In the genomic region with DNA sequence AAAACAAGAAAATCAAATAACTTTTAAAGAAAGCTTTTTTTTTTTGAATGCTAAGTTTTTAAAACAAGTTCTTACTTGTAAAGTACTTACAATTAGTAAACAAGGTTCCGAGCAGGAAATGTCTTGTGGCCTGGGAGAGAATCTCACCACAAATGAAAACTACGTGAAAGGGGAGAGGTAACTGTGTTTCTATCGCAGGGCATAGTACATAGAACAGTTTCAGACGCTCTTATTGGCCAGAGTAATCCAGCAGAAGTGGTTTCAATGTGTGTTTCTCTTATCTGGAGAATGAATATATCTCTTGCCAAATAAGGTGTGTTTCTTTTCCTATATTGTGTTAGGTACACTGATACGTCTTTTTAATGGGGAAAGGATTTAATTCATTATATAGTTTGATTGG, we compare ENCODE assay signal across 8 cellular contexts. TPM values are rescaled to one million over a fixed set of nuclear protein-coding genes. Genes with fewer than 3 reads are reported as not detected.
A peak's percentile ranks its signal among the peaks of the same experiment; 100 is the strongest.
DNase-seq lines count a peak whose midpoint lies in the region; ATAC-seq and TF ChIP-seq lines count a peak whose summit lies in the region.

A gene with protein sequence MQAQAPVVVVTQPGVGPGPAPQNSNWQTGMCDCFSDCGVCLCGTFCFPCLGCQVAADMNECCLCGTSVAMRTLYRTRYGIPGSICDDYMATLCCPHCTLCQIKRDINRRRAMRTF (minus strand): TSS at position 154 of the 400 bp plus-strand sequence. CDS start 6,808 bp downstream, outside the sequence.

- peak; percentile 24 for DNase-seq in stimulated activated CD4-positive, alpha-beta T cell treated with anti-CD3 and anti-CD28 coated beads, Interleukin-1b, Interleukin-23, amount 100 ng/mL, for 48 hours
- no peak for DNase-seq in stimulated activated CD4-positive, alpha-beta T cell treated with anti-CD3 and anti-CD28 coated beads, Interleukin-2, amount 100 ng/mL, for 24 hours
- DNase-seq in PC-9: no peak
- peak; percentile 34 for DNase-seq in effector CD4-positive, alpha-beta T cell
- no peak for DNase-seq in psoas muscle
- DNase-seq in left cardiac atrium: no peak

- 3% methylated on average over 5 of the region's 5 CpGs for WGBS in thymus
- WGBS in psoas muscle, 3 donors: 79 to 81% (median 80%) methylated on average over 5 of the region's 5 CpGs

- peak; percentile 35 for ATAC-seq in HG03066 (IDR thresholded peaks at IDR 0.05; ENCODE audit: low read depth, unreplicated experiment)
- no peak for ATAC-seq in psoas muscle
- ATAC-seq in left cardiac atrium: no peak

- CTCF ChIA-PET in PC-9 (lab: Charles Lee): interaction anchor here (0.5 kb wide), 1 partner anchor 495 kb away, joined by 3 read pairs; no protein-coding TSS in a partner anchor

- TF ChIP-seq CTCF in PC-9 (conservative IDR thresholded peaks at IDR 0.05): no peak
- TF ChIP-seq CTCF in psoas muscle (IDR thresholded peaks at IDR 0.05): no peak

- H3K9me2 ChIP-seq in PC-9 (ENCODE audit: insufficient read depth): no peaks in the 10 kb centered on the region

- no peaks in the 10 kb centered on the region for H3K79me2 ChIP-seq in PC-9 (ENCODE audit: low read depth)

- H3K4me1 ChIP-seq in PC-9 (replicated peaks; ENCODE audit: insufficient read depth) (peaks cover 42% of the 10 kb centered on the region), thymus (ENCODE audit: control insufficient read depth, insufficient read depth, low read length) (peaks cover 13% of the 10 kb centered on the region), psoas muscle (peaks cover 3% of the 10 kb centered on the region)

- H3K4me3 ChIP-seq in PC-9 (no peak within 1 kb of the TSS), thymus (ENCODE audit: low read length) (peak within 1 kb of the TSS; percentile 46), psoas muscle (no peak within 1 kb of the TSS)

- H3K27me3 ChIP-seq in PC-9 (ENCODE audit: insufficient read depth, low read depth) (no peaks in the 10 kb centered on the region), thymus (ENCODE audit: control insufficient read depth, insufficient read depth) (no peaks in the 10 kb centered on the region), psoas muscle (ENCODE audit: insufficient read depth in 3 of 3, low read length in 2 of 3) (peaks cover 0 to under 1% (median 0%) of the 10 kb centered on the region in 3 donors)

- H3K36me3 ChIP-seq in PC-9 (ENCODE audit: low read depth) (no peaks in the 10 kb centered on the region; the same call in 1 of the 2 replicates), thymus (ENCODE audit: control insufficient read depth, insufficient read depth) (no peaks in the 10 kb centered on the region), psoas muscle (ENCODE audit: insufficient read depth in 1 of 2, low read depth in 1 of 2) (no peaks in the 10 kb centered on the region)

- H3K4me2 ChIP-seq in PC-9: peak within 1 kb of the TSS; percentile 46

- intact Hi-C loops in PC-9 (cut with micrococcal nuclease; ENCODE audit: unreplicated experiment): loop anchor here (2.0 kb wide), 2 partner anchors 36 to 98 kb away; no protein-coding TSS in a partner anchor
- intact Hi-C loops in psoas muscle (cut with DNase I): no loop called here
- intact Hi-C loops in left cardiac atrium (cut with DNase I): no loop called here

- no TSS peak for BruUV-seq in PC-9 (replicated peaks; lab: Mats Ljungman, UMichigan)

- H2AFZ ChIP-seq in PC-9: peak within 1 kb of the TSS; percentile 3; the same call in 1 of the 2 replicates

- POLR2A ChIA-PET in PC-9 (lab: Charles Lee; ENCODE audit: unreplicated experiment): interaction anchor here (0.5 to 0.9 kb wide), 4 partner anchors 10 to 323 kb away, joined by 3 to 8 read pairs (median 4); no protein-coding TSS in a partner anchor

- H4K20me1 ChIP-seq in PC-9 (ENCODE audit: insufficient read depth): no peaks in the 10 kb centered on the region

- H3K27ac ChIP-seq in PC-9 (peak within 1 kb of the TSS; percentile 56), thymus (ENCODE audit: low read depth) (peak within 1 kb of the TSS; percentile 52), psoas muscle (no peak within 1 kb of the TSS)

- H3F3A ChIP-seq in PC-9 (ENCODE audit: insufficient read depth, low read depth): peaks cover 20% of the 10 kb centered on the region

- H3K9me3 ChIP-seq in PC-9 (ENCODE audit: insufficient read depth, low read depth) (no peaks in the 10 kb centered on the region), thymus (ENCODE audit: control insufficient read depth) (no peaks in the 10 kb centered on the region), psoas muscle (no peaks in the 10 kb centered on the region)

RNA-seq across cellular contexts. Expression of the gene that starts here (rescaled TPM):
- total RNA-seq in PC-9 (2021) (39.0 and 52.7 TPM in 2 replicates), psoas muscle (1 to 10 TPM in 2 of 4 donors, under 1 TPM in 2; 0.88 to 1.6 (median 0.98) TPM), left cardiac atrium (1 to 10 TPM; 1.2 to 2.9 TPM)
- polyA plus RNA-seq in thymus (48.9 TPM), psoas muscle (under 1 TPM; 0.13 to 0.86 (median 0.33) TPM)

Comparison
In these comparisons a context has a peak if more than half of its experiments do, and no peak if none do; other contexts are left out.
1. RNA of the gene that starts here (total RNA-seq): 39.0 to 52.7 TPM in PC-9; 1.2 to 2.9 TPM in left cardiac atrium and 0.88 to 1.6 TPM in psoas muscle; every median in the first group is over 10 times any median in the second.
2. RNA of the gene that starts here (polyA plus RNA-seq): 48.9 TPM in thymus (single experiment); 0.13 to 0.86 TPM in psoas muscle; every median in the first group is over 10 times any median in the second.
3. DNase-seq: peak in stimulated activated CD4-positive, alpha-beta T cell treated with anti-CD3 and anti-CD28 coated beads, Interleukin-1b, Interleukin-23, amount 100 ng/mL, for 48 hours (single experiment) and effector CD4-positive, alpha-beta T cell (single experiment); none in stimulated activated CD4-positive, alpha-beta T cell treated with anti-CD3 and anti-CD28 coated beads, Interleukin-2, amount 100 ng/mL, for 24 hours (0 of 2), PC-9 (0 of 2), psoas muscle (0 of 2) and left cardiac atrium (single experiment).